ENCODE assay signal across 8 cellular contexts in genomic region chr4:94452476-94453300, GRCh38. TPM values are rescaled to one million over a fixed set of nuclear protein-coding genes. Genes with fewer than 3 reads are reported as not detected.
DNase-seq lines count a peak whose midpoint lies in the region; ATAC-seq and TF ChIP-seq lines count a peak whose summit lies in the region.

No MANE protein-coding gene starts in this region.

- peak in 1 of 4 donors; percentile 4 for TF ChIP-seq EP300 in upper lobe of left lung (IDR thresholded peaks at IDR 0.05)

- H3K4me3 ChIP-seq in GM06990 (replicated peaks; ENCODE audit: low read depth, low read length) (peak overlapping the region; percentile 88), HEK293 (ENCODE audit: low read depth, low read length) (peak overlapping the region; percentile 91), fibroblast of the aortic adventitia (ENCODE audit: low read depth, low read length) (peak overlapping the region; percentile 81), upper lobe of left lung (peak overlapping the region; percentile 66 to 96 (median 89))

- peaks cover 0 to 2% of the 10 kb centered on the region in 2 donors for H3K36me3 Mint-ChIP-seq in naive B cell

- peak overlapping the region; percentile 85 for H3K27ac ChIP-seq in HEK293 (ENCODE audit: extremely low read depth, low read depth, low read length)
- peak overlapping the region; percentile 94 to 98 (median 97) for H3K27ac ChIP-seq in upper lobe of left lung

- H3K27me3 ChIP-seq in GM06990 (replicated peaks; ENCODE audit: control insufficient read depth, insufficient read depth, low read length) (no peaks in the 10 kb centered on the region), upper lobe of left lung (no peaks in the 10 kb centered on the region)

- CTCF ChIA-PET in HEK293 (lab: Yijun Ruan, JAX): interaction anchor here (0.6 to 1.4 kb wide), 6 partner anchors 40 to 284 kb away, joined by 3 to 4 read pairs (median 4); no protein-coding TSS in a partner anchor

- H3K36me3 ChIP-seq in GM06990 (ENCODE audit: control insufficient read depth, insufficient read depth, low read length) (no peaks in the 10 kb centered on the region; the same call in 1 of the 2 replicates), HEK293 (ENCODE audit: control insufficient read depth in 2 of 2, insufficient read depth in 1 of 2, low read length in 2 of 2) (peaks cover 0 to 13% of the 10 kb centered on the region in 2 experiments; a peak in 1 of 3 replicates), upper lobe of left lung (peaks cover 0 to 18% (median 1%) of the 10 kb centered on the region in 4 donors)

- peak overlapping the region; percentile 57 to 93 (median 80) for H3K27ac Mint-ChIP-seq in naive B cell

- POLR2A ChIA-PET in HEK293 (lab: Yijun Ruan, JAX): interaction anchor here (1.2 kb wide), 1 partner anchor 11 kb away, joined by 3 read pairs; no protein-coding TSS in a partner anchor

- TF ChIP-seq POLR2A in upper lobe of left lung (IDR thresholded peaks at IDR 0.05): peak in 2 of 4 donors; percentile 44 to 71

- TF ChIP-seq CTCF in GM06990 (IDR thresholded peaks at IDR 0.05; ENCODE audit: insufficient read depth, low read length, poor library complexity, severe bottlenecking) (no peak), HEK293 (tag by site-specific recombination; IDR thresholded peaks at IDR 0.05) (no peak), fibroblast of the aortic adventitia (IDR thresholded peaks at IDR 0.05; ENCODE audit: insufficient read depth, low read length) (no peak), upper lobe of left lung (IDR thresholded peaks at IDR 0.05) (no peak)

- H3K9me3 ChIP-seq in HEK293 (ENCODE audit: control insufficient read depth, insufficient read depth, low read depth, low read length) (no peaks in the 10 kb centered on the region), upper lobe of left lung (no peaks in the 10 kb centered on the region)

- peaks cover 12 to 19% (median 18%) of the 10 kb centered on the region in 3 donors for H3K27me3 Mint-ChIP-seq in naive B cell

- peaks cover 22 to 26% (median 24%) of the 10 kb centered on the region in 3 donors for H3K4me1 Mint-ChIP-seq in naive B cell

- DNase-seq in GM06990 (ENCODE audit: extremely low read depth, insufficient read length) (peak; percentile 40), NCI-H510A treated with DMSO at 0.1 percent for 48 hours (lab: John Stamatoyannopoulos, UW) (peak; percentile 78), fibroblast of the aortic adventitia (ENCODE audit: low read depth) (peak; percentile 88), naive B cell (peak; percentile 1), upper lobe of left lung (peak; percentile 52 to 90)
- DNase-seq in activated T-cell treated with anti-CD3 and anti-CD28 coated beads, Interleukin-2, amount 50 U/mL, for 48 hours: peak; percentile 42 to 44
- no peak for DNase-seq in effector CD4-positive, alpha-beta T cell

- H3K4me1 ChIP-seq in HEK293 (ENCODE audit: control insufficient read depth, insufficient read depth, low read length) (peaks cover under 1% of the 10 kb centered on the region; the same call in 1 of the 2 replicates), upper lobe of left lung (peaks cover 19 to 41% (median 30%) of the 10 kb centered on the region in 4 donors)

- WGBS in upper lobe of left lung, 2 donors: 2% methylated on average over 24 to 25 of the region's 25 CpGs

- H3K4me3 Mint-ChIP-seq in naive B cell: peak overlapping the region; percentile 89 to 96 (median 92)

- no peaks in the 10 kb centered on the region for H3K9me3 Mint-ChIP-seq in naive B cell

- ATAC-seq in naive B cell (ENCODE audit: low read depth in 2 of 2): no peak
- ATAC-seq in upper lobe of left lung (ENCODE audit: low FRiP score in 2 of 2): peak; percentile 90 to 92

TF ChIP-seq in HEK293, 187 proteins besides CTCF, POLR2A, EP300 and RAD21 (continues in another document):
- TF ChIP-seq KLF10 (tag by site-specific recombination; IDR thresholded peaks at IDR 0.05) (peak; percentile 69; the same call in 1 of the 2 replicates), ZBTB20 (tag by site-specific recombination; IDR thresholded peaks at IDR 0.05) (peak; percentile 28; the same call in 1 of the 2 replicates), KLF16 (tag by site-specific recombination; IDR thresholded peaks at IDR 0.05) (no peak), IKZF3 (tag by site-specific recombination; IDR thresholded peaks at IDR 0.05) (peak; percentile 83), ZNF501 (tag by site-specific recombination; IDR thresholded peaks at IDR 0.05) (no peak), HOXA7 (CRISPR knock-in tag; IDR thresholded peaks at IDR 0.05; ENCODE audit: borderline replicate concordance) (no peak), ZNF174 (tag by site-specific recombination; IDR thresholded peaks at IDR 0.05) (no peak), ZNF521 (tag by site-specific recombination; IDR thresholded peaks at IDR 0.05) (no peak), ZNF112 (tag by site-specific recombination; IDR thresholded peaks at IDR 0.05) (no peak), GFI1B (tag by site-specific recombination; IDR thresholded peaks at IDR 0.05) (no peak), ZNF292 (tag by site-specific recombination; IDR thresholded peaks at IDR 0.05; ENCODE audit: borderline replicate concordance, low read depth) (no peak), SETDB1 (IDR thresholded peaks at IDR 0.05; ENCODE audit: insufficient read length, low read length) (no peak), ZNF558 (tag by site-specific recombination; IDR thresholded peaks at IDR 0.05) (peak; percentile 95), ZBTB17 (tag by site-specific recombination; IDR thresholded peaks at IDR 0.05) (peak; percentile 47; the same call in 1 of the 2 replicates), KLF8 (tag by site-specific recombination; IDR thresholded peaks at IDR 0.05) (peak; percentile 63), PRDM1 (tag by site-specific recombination; IDR thresholded peaks at IDR 0.05) (peak; percentile 75), ZNF600 (tag by site-specific recombination; IDR thresholded peaks at IDR 0.05) (peak; percentile 37; the same call in 1 of the 2 replicates), ELK4 (IDR thresholded peaks at IDR 0.05; ENCODE audit: borderline replicate concordance, low read depth, low read length) (peak; percentile 94), ZNF670 (tag by site-specific recombination; IDR thresholded peaks at IDR 0.05; ENCODE audit: low read depth) (no peak), TCF7L2 (IDR thresholded peaks at IDR 0.05; ENCODE audit: borderline replicate concordance, low read depth, low read length) (peak; percentile 90), PRDM10 (tag by site-specific recombination; IDR thresholded peaks at IDR 0.05) (peak; percentile 85), ZNF18 (tag by site-specific recombination; IDR thresholded peaks at IDR 0.05) (0 out of 2 replicates have a peak, but pooled peaks have one; percentile 27), SP2 (tag by site-specific recombination; IDR thresholded peaks at IDR 0.05) (peak; percentile 73)

RNA-seq across cellular contexts. Expression of gene PDLIM5, which starts 0.9 kb away (rescaled TPM):
- total RNA-seq in fibroblast of the aortic adventitia (ENCODE audit: low replicate concordance) (84.3 and 124 TPM in 2 replicates), upper lobe of left lung (100 to 1,000 TPM in 1 of 6 donors, 10 to 100 TPM in 5; 24.1 to 105 (median 73.0) TPM)
- polyA plus RNA-seq in naive B cell (ENCODE audit: low read depth in 6 of 6): 10 to 100 TPM; 33.4 to 47.3 (median 41.1) TPM

Comparison
In these comparisons a context has a peak if more than half of its experiments do, and no peak if none do; other contexts are left out.
1. ATAC-seq: peak in upper lobe of left lung (2 of 2); none in naive B cell (0 of 2).
2. Peak in every context shown above with its lines, with median percentiles within 50 percentile points of each other: H3K4me3 ChIP-seq.